Comparison of ENCODE assay signal across 8 cellular contexts in the genomic region with DNA sequence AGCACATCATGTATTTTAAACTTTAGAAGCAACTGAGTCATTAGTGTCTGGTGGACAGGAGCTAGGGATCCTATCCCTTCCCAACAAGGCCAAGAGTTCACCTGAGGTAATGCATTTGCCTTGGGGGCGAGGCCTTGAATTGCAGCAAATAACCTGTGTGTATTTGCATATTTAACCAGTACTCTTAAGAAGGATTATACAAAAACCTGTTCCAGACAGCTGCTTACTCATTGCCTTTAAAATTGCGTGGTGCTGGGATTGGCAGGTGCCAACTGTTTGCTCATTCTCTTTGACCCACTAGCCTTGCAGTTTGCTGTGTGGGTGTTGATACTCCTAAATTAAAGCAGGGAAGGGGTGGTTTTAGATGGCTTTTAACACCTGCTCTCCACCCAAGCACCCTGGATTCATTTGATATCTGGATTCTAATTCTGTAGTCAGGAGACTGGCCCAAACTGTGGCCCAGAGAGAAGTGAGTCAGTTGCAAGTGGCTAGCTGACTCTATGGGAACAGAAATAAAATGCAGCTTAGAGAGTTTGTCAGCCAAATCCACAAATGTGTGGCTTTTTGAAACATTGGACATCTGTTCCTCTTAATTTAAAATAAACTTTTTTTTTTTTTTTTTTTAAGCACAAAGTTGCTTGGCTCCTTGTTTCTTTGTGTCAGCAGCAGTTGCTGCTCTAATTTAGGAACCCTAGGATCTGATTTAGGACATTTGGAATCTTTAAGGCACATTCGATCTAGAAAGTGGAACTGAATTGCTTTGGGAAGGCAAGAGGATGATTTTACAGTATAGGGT. TPM values are rescaled to one million over a fixed set of nuclear protein-coding genes. Genes with fewer than 3 reads are reported as not detected.
A peak's percentile ranks its signal among the peaks of the same experiment; 100 is the strongest.
DNase-seq lines count a peak whose midpoint lies in the region; ATAC-seq, FAIRE-seq and TF ChIP-seq lines count a peak whose summit lies in the region.

No MANE protein-coding gene starts in this region.

- H3K79me2 ChIP-seq in OCI-LY1 (ENCODE audit: insufficient read depth, low read length), result no peaks in the 10 kb centered on the region

- H3K4me1 ChIP-seq in OCI-LY1 (ENCODE audit: insufficient read depth, low read length, severe bottlenecking), result peaks cover 54% of the 10 kb centered on the region
- H3K4me1 ChIP-seq in ascending aorta, result peaks cover 0 to 30% of the 10 kb centered on the region in 2 donors
- H3K4me1 ChIP-seq in kidney (ENCODE audit: control insufficient read depth in 1 of 2, insufficient read depth in 1 of 2, low read depth in 1 of 2, low read length in 2 of 2), result peaks cover 14 to 18% of the 10 kb centered on the region in 2 donors

- H3K36me3 ChIP-seq in OCI-LY1 (ENCODE audit: insufficient read depth, low read length), result no peaks in the 10 kb centered on the region
- H3K36me3 ChIP-seq in ascending aorta, result peaks cover 0 to 8% of the 10 kb centered on the region in 2 donors
- peaks cover 1 to 5% of the 10 kb centered on the region in 2 donors for H3K36me3 ChIP-seq in kidney (ENCODE audit: control insufficient read depth in 1 of 2, insufficient read depth in 2 of 2, low read length in 2 of 2)

- H3K4me3 Mint-ChIP-seq in CD4-positive, alpha-beta T cell, result peak overlapping the region; percentile 65
- H3K4me3 Mint-ChIP-seq in stimulated activated naive B cell treated with anti-CD40 and anti-IgM and Interleukin-4, amounts not matched to agents 10 μg/mL and 1 μg/mL and 100 μg/mL, for 72 hours, result peak overlapping the region; percentile 29 to 71

- H3K9ac ChIP-seq in OCI-LY1 (ENCODE audit: low read length), result no peak overlapping the region
- H3K9ac ChIP-seq in kidney (ENCODE audit: low read length in 2 of 2), result peak overlapping the region in 1 of 2 donors; percentile 17

- H3K4me1 Mint-ChIP-seq in CD4-positive, alpha-beta T cell (ENCODE audit: low read depth), result peaks cover 70% of the 10 kb centered on the region
- H3K4me1 Mint-ChIP-seq in stimulated activated naive B cell treated with anti-CD40 and anti-IgM and Interleukin-4, amounts not matched to agents 10 μg/mL and 1 μg/mL and 100 μg/mL, for 72 hours, result peaks cover 44 to 79% of the 10 kb centered on the region in 2 donors

- POLR2A ChIA-PET in CD4-positive, alpha-beta T cell (lab: Charles Lee), result interaction anchor here (0.7 to 4.6 kb wide), 6 partner anchors 8 to 62 kb away, joined by 3 to 36 read pairs (median 3); a partner anchor contains a TSS

- peak overlapping the region; percentile 32 for H3K27ac ChIP-seq in CD4-positive, alpha-beta T cell (ENCODE audit: low read depth, low read length)
- H3K27ac ChIP-seq in OCI-LY1 (ENCODE audit: low read depth, low read length, poor library complexity, severe bottlenecking), result peak overlapping the region; percentile 89
- H3K27ac ChIP-seq in ascending aorta, result peak overlapping the region; percentile 66 to 91
- peak overlapping the region; percentile 78 to 89 for H3K27ac ChIP-seq in kidney (ENCODE audit: low read depth in 2 of 2, low read length in 2 of 2)

- CTCF ChIA-PET in CD4-positive, alpha-beta T cell (lab: Charles Lee), result interaction anchor here (1.4 kb wide), 1 partner anchor 92 kb away, joined by 4 read pairs; no protein-coding TSS in a partner anchor

- no peak for TF ChIP-seq CTCF in CD4-positive, alpha-beta T cell (IDR thresholded peaks at IDR 0.05)
- TF ChIP-seq CTCF in OCI-LY1 (IDR thresholded peaks at IDR 0.05; ENCODE audit: low read length) (no peak), ascending aorta (IDR thresholded peaks at IDR 0.05) (no peak), kidney (IDR thresholded peaks at IDR 0.05; ENCODE audit: borderline replicate concordance, extremely low read depth, insufficient read depth) (no peak)

- H3K27me3 Mint-ChIP-seq in CD4-positive, alpha-beta T cell, result no peaks in the 10 kb centered on the region
- no peaks in the 10 kb centered on the region for H3K27me3 Mint-ChIP-seq in stimulated activated naive B cell treated with anti-CD40 and anti-IgM and Interleukin-4, amounts not matched to agents 10 μg/mL and 1 μg/mL and 100 μg/mL, for 72 hours

- H3K9me2 ChIP-seq in OCI-LY1 (ENCODE audit: low read depth, low read length), result no peaks in the 10 kb centered on the region

- H3K9me3 Mint-ChIP-seq in CD4-positive, alpha-beta T cell, result no peaks in the 10 kb centered on the region
- peaks cover 0 to 2% of the 10 kb centered on the region in 2 donors for H3K9me3 Mint-ChIP-seq in stimulated activated naive B cell treated with anti-CD40 and anti-IgM and Interleukin-4, amounts not matched to agents 10 μg/mL and 1 μg/mL and 100 μg/mL, for 72 hours

- H3K4me2 ChIP-seq in OCI-LY1 (ENCODE audit: low read length), result peak overlapping the region; percentile 35; the same call in 1 of the 2 replicates

- intact Hi-C loops in CD4-positive, alpha-beta T cell (cut with DNase I, micrococcal nuclease), result no loop called here
- intact Hi-C loops in ascending aorta (cut with DNase I), result no loop called here
- intact Hi-C loops in kidney (cut with DNase I), result no loop called here

- H4K20me1 ChIP-seq in OCI-LY1 (ENCODE audit: insufficient read depth, low read length), result no peaks in the 10 kb centered on the region

- H3K9me3 ChIP-seq in CD4-positive, alpha-beta T cell (ENCODE audit: control insufficient read depth, low read length), result no peaks in the 10 kb centered on the region
- H3K9me3 ChIP-seq in OCI-LY1 (ENCODE audit: low read length) (no peaks in the 10 kb centered on the region), ascending aorta (no peaks in the 10 kb centered on the region), kidney (ENCODE audit: control insufficient read depth in 1 of 2, low read length in 2 of 2) (no peaks in the 10 kb centered on the region)

- peak; percentile 33 for ATAC-seq in CD4-positive, alpha-beta T cell (ENCODE audit: poor library complexity)
- peak; percentile 36 for ATAC-seq in HG03159 (IDR thresholded peaks at IDR 0.05; ENCODE audit: unreplicated experiment)
- ATAC-seq in stimulated activated naive B cell treated with anti-CD40 and anti-IgM and Interleukin-4, amounts not matched to agents 10 μg/mL and 1 μg/mL and 100 μg/mL, for 72 hours (replicated peaks), result peak; percentile 10
- ATAC-seq in HG03460 (IDR thresholded peaks at IDR 0.05; ENCODE audit: unreplicated experiment), result no peak

- no peak overlapping the region for H3K4me3 ChIP-seq in OCI-LY1 (ENCODE audit: low read depth, low read length, poor library complexity, severe bottlenecking)
- peak overlapping the region in 1 of 2 donors; percentile 25 for H3K4me3 ChIP-seq in ascending aorta
- H3K4me3 ChIP-seq in kidney (ENCODE audit: low read length in 2 of 2), result peak overlapping the region in 1 of 2 donors; percentile 3

- H3K36me3 Mint-ChIP-seq in CD4-positive, alpha-beta T cell (ENCODE audit: low read depth), result peaks cover 11% of the 10 kb centered on the region
- H3K36me3 Mint-ChIP-seq in stimulated activated naive B cell treated with anti-CD40 and anti-IgM and Interleukin-4, amounts not matched to agents 10 μg/mL and 1 μg/mL and 100 μg/mL, for 72 hours, result peaks cover 19 to 25% of the 10 kb centered on the region in 2 donors

- no peak overlapping the region for H2AFZ ChIP-seq in OCI-LY1 (ENCODE audit: low read length)

- peaks cover 4% of the 10 kb centered on the region; the same call in 1 of the 2 replicates for H3F3A ChIP-seq in OCI-LY1 (ENCODE audit: insufficient read depth, low read length)

- H3K27me3 ChIP-seq in CD4-positive, alpha-beta T cell (ENCODE audit: control insufficient read depth, insufficient read depth, low read length), result no peaks in the 10 kb centered on the region
- no peaks in the 10 kb centered on the region for H3K27me3 ChIP-seq in OCI-LY1 (ENCODE audit: insufficient read depth, low read length)
- H3K27me3 ChIP-seq in ascending aorta, result no peaks in the 10 kb centered on the region

- DNase-seq in CD4-positive, alpha-beta T cell, result no peak
- DNase-seq in ascending aorta (ENCODE audit: low spot score in 2 of 2), result no peak
- DNase-seq in kidney, result peak; percentile 46
- no peak for DNase-seq in stimulated activated naive B cell treated with anti-CD40 and anti-IgM and Interleukin-4, amounts not matched to agents 10 μg/mL and 1 μg/mL and 100 μg/mL, for 72 hours
- DNase-seq in AML-193 (lab: John Stamatoyannopoulos, UW), result no peak

- peak overlapping the region; percentile 86 for H3K27ac Mint-ChIP-seq in CD4-positive, alpha-beta T cell
- peak overlapping the region; percentile 87 for H3K27ac Mint-ChIP-seq in stimulated activated naive B cell treated with anti-CD40 and anti-IgM and Interleukin-4, amounts not matched to agents 10 μg/mL and 1 μg/mL and 100 μg/mL, for 72 hours

- FAIRE-seq in kidney (lab: Jason Lieb, UNC), result no peak

RNA-seq across cellular contexts. Expression of a gene that starts 47.0 kb away (rescaled TPM):
- total RNA-seq in CD4-positive, alpha-beta T cell, result 1 to 10 TPM; 7.3 to 9.4 TPM
- total RNA-seq in ascending aorta, result 0.64 TPM
- 11.9 TPM for total RNA-seq in kidney
- 6.8 TPM for polyA plus RNA-seq in kidney (ENCODE audit: insufficient read depth, low read depth, low replicate concordance)

RNA-seq across cellular contexts. Expression of a gene that starts 47.1 kb away (rescaled TPM):
- total RNA-seq in CD4-positive, alpha-beta T cell, result 100 to 1,000 TPM; 129 to 135 TPM
- total RNA-seq in ascending aorta (9.3 TPM), kidney (34.8 TPM)
- 10.5 TPM for polyA plus RNA-seq in kidney (ENCODE audit: insufficient read depth, low read depth, low replicate concordance)

Comparison
In these comparisons a context has a peak if more than half of its experiments do, and no peak if none do; other contexts are left out.
1. H3K27ac ChIP-seq: peak in every context shown above with its lines; median percentile 89 in OCI-LY1; 84 in kidney; 78 in ascending aorta; 32 in CD4-positive, alpha-beta T cell.